Comparison of ENCODE assay signal across 15 cellular contexts in genomic region chr4:137967480-137968190, GRCh38.
A peak's percentile ranks its signal among the peaks of the same experiment; 100 is the strongest.
DNase-seq lines count a peak whose midpoint lies in the region; ATAC-seq and TF ChIP-seq lines count a peak whose summit lies in the region.
"Had no signal": no experiment of that assay in that cellular context is flagged by ENCODE, and none has a peak within 500 bp of the region (broad histone marks: within the 10 kb centered on the region; RNA-seq: fewer than 3 reads in every experiment).

No MANE protein-coding gene starts in this region.

- H3K27me3 ChIP-seq in MG63 (no peaks in the 10 kb centered on the region), brain microvascular endothelial cell (replicated peaks) (no peaks in the 10 kb centered on the region)
- H3K27me3 ChIP-seq: BE2C had no signal

- no peaks in the 10 kb centered on the region for H3K9me3 ChIP-seq in MG63
- H3K9me3 ChIP-seq: BE2C had no signal

- H3K4me3 ChIP-seq in MG63 = no peak overlapping the region
- no peak overlapping the region for H3K4me3 ChIP-seq in brain microvascular endothelial cell (ENCODE audit: low read depth, low read length)

- DNase-seq in ELR (ENCODE audit: low read depth) = peak; percentile 21
- DNase-seq in MG63 = peak; percentile 2
- peak; percentile 11 for DNase-seq in brain microvascular endothelial cell
- DNase-seq in iris pigment epithelial cell (ENCODE audit: low read depth) = peak; percentile 17
- no peak for DNase-seq in NCI-H2107 treated with DMSO at 0.1 percent for 48 hours (lab: John Stamatoyannopoulos, UW; ENCODE audit: unreplicated experiment)
- DNase-seq in NCI-H2081 treated with DMSO at 0.1 percent for 48 hours (lab: John Stamatoyannopoulos, UW) = no peak
- DNase-seq in NCI-H2171 treated with DMSO at 0.1 percent for 48 hours (lab: John Stamatoyannopoulos, UW) = no peak
- DNase-seq: BE2C; CD8-positive, alpha-beta T cell; H9; NCI-H1092 treated with DMSO at 0.1 percent for 48 hours; NCI-H1694 treated with DMSO at 0.1 percent for 48 hours; NCI-H510A; T-cell had no signal

- no peak for ATAC-seq in GM21515 (IDR thresholded peaks at IDR 0.05; ENCODE audit: unreplicated experiment)
- ATAC-seq: CD8-positive, alpha-beta T cell; T-cell had no signal

- in situ Hi-C loops in brain microvascular endothelial cell (cut with HindIII; ENCODE audit: low pct_ligation_motif_present, low sequenced_read_pairs) = no loop called here

- H3K36me3 ChIP-seq in MG63 (no peaks in the 10 kb centered on the region), brain microvascular endothelial cell (replicated peaks) (no peaks in the 10 kb centered on the region)
- H3K36me3 ChIP-seq: BE2C had no signal

- H3K27ac ChIP-seq in brain microvascular endothelial cell = no peak overlapping the region

- TF ChIP-seq CTCF in brain microvascular endothelial cell (IDR thresholded peaks at IDR 0.05; ENCODE audit: low read depth, low read length, missing control alignments) = no peak

Comparison
In these comparisons a context has a peak if more than half of its experiments do, and no peak if none do; other contexts are left out.
1. DNase-seq: peak in ELR (single experiment), MG63 (single experiment), brain microvascular endothelial cell (single experiment) and iris pigment epithelial cell (single experiment); none in NCI-H2107 treated with DMSO at 0.1 percent for 48 hours (single experiment), NCI-H2081 treated with DMSO at 0.1 percent for 48 hours (single experiment) and NCI-H2171 treated with DMSO at 0.1 percent for 48 hours (single experiment).